ENCODE assay signal across 20 cellular contexts in genomic region chr9:124782661-124783574, GRCh38. TPM values are rescaled to one million over a fixed set of nuclear protein-coding genes. Genes with fewer than 3 reads are reported as not detected.
DNase-seq lines count a peak whose midpoint lies in the region; ATAC-seq and TF ChIP-seq lines count a peak whose summit lies in the region.
"Had no signal": no experiment of that assay in that cellular context is flagged by ENCODE, and none has a peak within 500 bp of the region (broad histone marks: within the 10 kb centered on the region; RNA-seq: fewer than 3 reads in every experiment).

No MANE protein-coding gene starts in this region.

- H3K4me3 Mint-ChIP-seq in H9: no peak overlapping the region
- no peak overlapping the region for H3K4me3 Mint-ChIP-seq in activated CD8-positive, alpha-beta memory T cell treated with anti-CD3 and anti-CD28 coated beads, Interleukin-2, amount 10 ng/mL, durations not matched to agents 7 days and 5 days
- H3K4me3 Mint-ChIP-seq: activated CD8-positive, alpha-beta T cell treated with anti-CD3 and anti-CD28 coated beads for 36 hours; nephron progenitor cell had no signal

- no peak overlapping the region for H3K4me2 ChIP-seq in H9 (ENCODE audit: insufficient read depth, insufficient read length, low read length)

- no peak overlapping the region for H3K4me3 ChIP-seq in thyroid gland (replicated peaks in 1 of 3)
- H3K4me3 ChIP-seq: body of pancreas had no signal

- WGBS in H9 (ENCODE audit: extremely low coverage, insufficient read length, low lambda C conversion rate): no CpG with 5 or more reads among the region's 13 CpGs
- 64 to 69% methylated on average over 10 to 12 of the region's 13 CpGs for WGBS in thyroid gland, 2 donors

- H3T11ph ChIP-seq in H9 (ENCODE audit: low read length): no peak overlapping the region

- H3K14ac ChIP-seq in H9 (ENCODE audit: insufficient read depth, low read length): no peak overlapping the region; the same call in 1 of the 2 replicates

- H2AK5ac ChIP-seq in H9 (ENCODE audit: insufficient read length, low read length): no peak overlapping the region

- H3K9ac ChIP-seq in H9 (ENCODE audit: extremely low read depth, insufficient read length, low read length): no peak overlapping the region

- H3K9me3 ChIP-seq in H9 (ENCODE audit: control insufficient read depth, low read depth, low read length) (no peaks in the 10 kb centered on the region), thyroid gland (no peaks in the 10 kb centered on the region)
- H3K9me3 ChIP-seq: body of pancreas had no signal

- no peak overlapping the region for H3K23ac ChIP-seq in H9 (ENCODE audit: insufficient read length, low read depth, low read length)

- H4K20me1 ChIP-seq in H9 (ENCODE audit: control insufficient read depth, insufficient read depth, insufficient read length): no peaks in the 10 kb centered on the region

- DNase-seq in H9: no peak
- peak; percentile 38 for DNase-seq in activated CD8-positive, alpha-beta memory T cell treated with anti-CD3 and anti-CD28 coated beads, Interleukin-2, amount 10 ng/mL, durations not matched to agents 7 days and 5 days
- peak; percentile 82 for DNase-seq in mesenteric fat pad (ENCODE audit: low spot score)
- DNase-seq in thyroid gland: peak; percentile 62 to 71
- DNase-seq in NCI-H748 (lab: John Stamatoyannopoulos, UW; ENCODE audit: unreplicated experiment): no peak
- DNase-seq: activated CD8-positive, alpha-beta T cell treated with anti-CD3 and anti-CD28 coated beads for 36 hours; activated naive CD4-positive, alpha-beta T cell; DMS79 treated with DMSO at 0.1 percent for 48 hours; KG1; left ventricle myocardium superior; NCI-H1105 treated with DMSO at 0.1 percent for 48 hours; NCI-H446; nephron progenitor cell; retina; stimulated activated CD4-positive, alpha-beta T cell treated with anti-CD3 and anti-CD28 coated beads, Interleukin-2, amount 100 ng/mL, for 48 hours had no signal

- H2AFZ ChIP-seq in H9 (ENCODE audit: low read length): no peak overlapping the region

- no peak overlapping the region for H3K18ac ChIP-seq in H9 (ENCODE audit: insufficient read length, low read depth, low read length)

- H2BK15ac ChIP-seq in H9 (ENCODE audit: low read depth, low read length): no peak overlapping the region

- no peak overlapping the region for H2BK120ac ChIP-seq in H9 (ENCODE audit: low read depth, low read length, poor library complexity, severe bottlenecking)

- H3K27ac ChIP-seq in H9 (ENCODE audit: insufficient read length, low read depth, low read length) (no peak overlapping the region), thyroid gland (peak overlapping the region; percentile 90 to 95 (median 95))
- H3K27ac ChIP-seq: body of pancreas, C4-2B, HL-60 had no signal

- H3K27me3 ChIP-seq in H9 (ENCODE audit: insufficient read depth, low read length): no peaks in the 10 kb centered on the region
- H3K27me3 ChIP-seq in thyroid gland: no peaks in the 10 kb centered on the region
- H3K27me3 ChIP-seq: body of pancreas had no signal

- peaks cover 7% of the 10 kb centered on the region for H3K27me3 Mint-ChIP-seq in H9 (ENCODE audit: low read depth)
- H3K27me3 Mint-ChIP-seq in activated CD8-positive, alpha-beta memory T cell treated with anti-CD3 and anti-CD28 coated beads, Interleukin-2, amount 10 ng/mL, durations not matched to agents 7 days and 5 days: peaks cover 5% of the 10 kb centered on the region

- no peak overlapping the region for H3K4ac ChIP-seq in H9 (ENCODE audit: low read depth, low read length)

- H2BK5ac ChIP-seq in H9 (ENCODE audit: insufficient read length, low read length): no peak overlapping the region

- no peaks in the 10 kb centered on the region for H3K36me3 Mint-ChIP-seq in H9 (ENCODE audit: insufficient read depth in 1 of 3, low read depth in 3 of 3)
- no peaks in the 10 kb centered on the region for H3K36me3 Mint-ChIP-seq in activated CD8-positive, alpha-beta memory T cell treated with anti-CD3 and anti-CD28 coated beads, Interleukin-2, amount 10 ng/mL, durations not matched to agents 7 days and 5 days

- CTCF ChIA-PET in activated CD8-positive, alpha-beta memory T cell treated with anti-CD3 and anti-CD28 coated beads, Interleukin-2, amount 10 ng/mL, durations not matched to agents 7 days and 5 days (lab: Charles Lee): interaction anchor here (2.5 kb wide), 1 partner anchor 70 kb away, joined by 11 read pairs; the partner anchor contains the start of gene WDR38

- no peak overlapping the region for H2BK12ac ChIP-seq in H9 (ENCODE audit: insufficient read length, low read depth, low read length)

- H4K8ac ChIP-seq in H9 (replicated peaks; ENCODE audit: insufficient read length, low read depth, low read length): no peak overlapping the region

- no peaks in the 10 kb centered on the region for H3K79me1 ChIP-seq in H9 (ENCODE audit: insufficient read depth, low read depth, low read length, poor library complexity, severe bottlenecking)

- ATAC-seq in activated CD8-positive, alpha-beta memory T cell treated with anti-CD3 and anti-CD28 coated beads, Interleukin-2, amount 10 ng/mL, durations not matched to agents 7 days and 5 days: no peak
- no peak for ATAC-seq in HG03457 (IDR thresholded peaks at IDR 0.05; ENCODE audit: unreplicated experiment)
- ATAC-seq in GM19324 (IDR thresholded peaks at IDR 0.05; ENCODE audit: low FRiP score, unreplicated experiment): no peak
- ATAC-seq: activated CD8-positive, alpha-beta T cell treated with anti-CD3 and anti-CD28 coated beads for 36 hours; body of pancreas; left ventricle myocardium superior had no signal

- H3K56ac ChIP-seq in H9 (ENCODE audit: insufficient read length, low read depth, low read length): no peak overlapping the region

- H3K4me1 Mint-ChIP-seq in H9: peaks cover 13 to 27% of the 10 kb centered on the region in 2 experiments
- no peaks in the 10 kb centered on the region for H3K4me1 Mint-ChIP-seq in activated CD8-positive, alpha-beta memory T cell treated with anti-CD3 and anti-CD28 coated beads, Interleukin-2, amount 10 ng/mL, durations not matched to agents 7 days and 5 days

- intact Hi-C loops in thyroid gland (cut with DNase I): no loop called here

- H3K36me3 ChIP-seq in thyroid gland: no peaks in the 10 kb centered on the region

- H4K5ac ChIP-seq in H9 (ENCODE audit: insufficient read length, low read depth, low read length): no peak overlapping the region

- H3K23me2 ChIP-seq in H9 (ENCODE audit: insufficient read length, low read depth, low read length, poor library complexity, severe bottlenecking): peaks cover under 1% of the 10 kb centered on the region

- no peak overlapping the region for H2BK20ac ChIP-seq in H9 (ENCODE audit: low read depth, low read length, poor library complexity, severe bottlenecking)

- H3K4me1 ChIP-seq in H9 (ENCODE audit: insufficient read depth, low read length) (peaks cover 5% of the 10 kb centered on the region; the same call in 1 of the 2 replicates), thyroid gland (peaks cover 50 to 65% of the 10 kb centered on the region in 2 donors)
- H3K4me1 ChIP-seq: body of pancreas had no signal

- no peak overlapping the region for H4K91ac ChIP-seq in H9 (ENCODE audit: insufficient read length, low read depth, low read length)

- TF ChIP-seq CTCF in H9 (conservative IDR thresholded peaks at IDR 0.05) (no peak), thyroid gland (IDR thresholded peaks at IDR 0.05) (no peak)

- peaks cover 0 to 2% of the 10 kb centered on the region in 2 experiments; a peak in 1 of 5 replicates for H3K9me3 Mint-ChIP-seq in H9
- no peaks in the 10 kb centered on the region for H3K9me3 Mint-ChIP-seq in activated CD8-positive, alpha-beta memory T cell treated with anti-CD3 and anti-CD28 coated beads, Interleukin-2, amount 10 ng/mL, durations not matched to agents 7 days and 5 days (ENCODE audit: low read depth)
- H3K9me3 Mint-ChIP-seq: activated CD8-positive, alpha-beta T cell treated with anti-CD3 and anti-CD28 coated beads for 36 hours; nephron progenitor cell had no signal

- H3K79me2 ChIP-seq in H9 (ENCODE audit: insufficient read depth, low read length): no peaks in the 10 kb centered on the region

- TF ChIP-seq POLR2A in thyroid gland (IDR thresholded peaks at IDR 0.05): no peak

- H3K27ac Mint-ChIP-seq in H9: peak overlapping the region in 2 of 3 experiments; percentile 2 to 85; a peak in 2 of 7 replicates
- H3K27ac Mint-ChIP-seq in activated CD8-positive, alpha-beta memory T cell treated with anti-CD3 and anti-CD28 coated beads, Interleukin-2, amount 10 ng/mL, durations not matched to agents 7 days and 5 days: no peak overlapping the region
- H3K27ac Mint-ChIP-seq: activated CD8-positive, alpha-beta T cell treated with anti-CD3 and anti-CD28 coated beads for 36 hours had no signal

RNA-seq across cellular contexts. Expression of gene OLFML2A, which starts 6.0 kb away (rescaled TPM):
- total RNA-seq in H9 (2021): 5.8 and 6.0 TPM in 2 replicates
- not detected for total RNA-seq in activated CD8-positive, alpha-beta memory T cell treated with anti-CD3 and anti-CD28 coated beads, Interleukin-2, amount 10 ng/mL, durations not matched to agents 7 days and 5 days
- total RNA-seq in mesenteric fat pad: 10.7 TPM
- 10 to 100 TPM; 40.7 to 64.3 (median 50.2) TPM for total RNA-seq in thyroid gland
- total RNA-seq: activated CD8-positive, alpha-beta T cell treated with anti-CD3 and anti-CD28 coated beads for 36 hours had no signal

RNA-seq across cellular contexts. Expression of gene NR6A1, which starts 11.8 kb away (rescaled TPM):
- total RNA-seq in H9 (2021) (98.9 and 99.3 TPM in 2 replicates), mesenteric fat pad (0.64 TPM), thyroid gland (10 to 100 TPM; 15.3 to 25.0 (median 19.3) TPM)
- 1 to 10 TPM in 1 of 2 experiments, under 1 TPM in 1; 0.44 to 1.2 TPM for total RNA-seq in activated CD8-positive, alpha-beta memory T cell treated with anti-CD3 and anti-CD28 coated beads, Interleukin-2, amount 10 ng/mL, durations not matched to agents 7 days and 5 days

Comparison
In these comparisons a context has a peak if more than half of its experiments do, and no peak if none do; other contexts are left out.
1. DNase-seq: peak in activated CD8-positive, alpha-beta memory T cell treated with anti-CD3 and anti-CD28 coated beads, Interleukin-2, amount 10 ng/mL, durations not matched to agents 7 days and 5 days (single experiment), mesenteric fat pad (single experiment) and thyroid gland (2 of 2); none in H9 (single experiment) and NCI-H748 (single experiment).